ENCODE assay signal across 17 cellular contexts in genomic region chr12:111653596-111653995, GRCh38. TPM values are rescaled to one million over a fixed set of nuclear protein-coding genes. Genes with fewer than 3 reads are reported as not detected.
DNase-seq lines count a peak whose midpoint lies in the region; ATAC-seq lines count a peak whose summit lies in the region.
"Had no signal": no experiment of that assay in that cellular context is flagged by ENCODE, and none has a peak within 500 bp of the region (broad histone marks: within the 10 kb centered on the region; RNA-seq: fewer than 3 reads in every experiment).

No MANE protein-coding gene starts in this region.

- H3K4me1 Mint-ChIP-seq in stimulated activated effector memory CD8-positive, alpha-beta T cell treated with anti-CD3 and anti-CD28 coated beads, Interleukin-12 subunit alpha, Interleukin-12 subunit beta, amount 100 ng/mL, for 72 hours, result no peaks in the 10 kb centered on the region
- no peaks in the 10 kb centered on the region for H3K4me1 Mint-ChIP-seq in activated T-helper 17 cell treated with anti-CD3 and anti-CD28 coated beads, Interleukin-2, amount 50 U/mL, for 72 hours
- H3K4me1 Mint-ChIP-seq in activated naive CD8-positive, alpha-beta T cell treated with anti-CD3 and anti-CD28 coated beads, Interleukin-2, amount 50 U/mL, for 24 hours, result no peaks in the 10 kb centered on the region
- H3K4me1 Mint-ChIP-seq: CD14-positive monocyte had no signal

- H3K36me3 Mint-ChIP-seq in stimulated activated effector memory CD8-positive, alpha-beta T cell treated with anti-CD3 and anti-CD28 coated beads, Interleukin-12 subunit alpha, Interleukin-12 subunit beta, amount 100 ng/mL, for 72 hours, result peaks cover 100% of the 10 kb centered on the region
- peaks cover 85% of the 10 kb centered on the region for H3K36me3 Mint-ChIP-seq in activated T-helper 17 cell treated with anti-CD3 and anti-CD28 coated beads, Interleukin-2, amount 50 U/mL, for 72 hours (ENCODE audit: low read depth)
- H3K36me3 Mint-ChIP-seq in activated naive CD8-positive, alpha-beta T cell treated with anti-CD3 and anti-CD28 coated beads, Interleukin-2, amount 50 U/mL, for 24 hours (ENCODE audit: low read depth), result peaks cover 35% of the 10 kb centered on the region

- H3K27ac Mint-ChIP-seq in stimulated activated effector memory CD8-positive, alpha-beta T cell treated with anti-CD3 and anti-CD28 coated beads, Interleukin-12 subunit alpha, Interleukin-12 subunit beta, amount 100 ng/mL, for 72 hours, result peak overlapping the region; percentile 34
- no peak overlapping the region for H3K27ac Mint-ChIP-seq in activated T-helper 17 cell treated with anti-CD3 and anti-CD28 coated beads, Interleukin-2, amount 50 U/mL, for 72 hours
- no peak overlapping the region for H3K27ac Mint-ChIP-seq in activated naive CD8-positive, alpha-beta T cell treated with anti-CD3 and anti-CD28 coated beads, Interleukin-2, amount 50 U/mL, for 24 hours
- H3K27ac Mint-ChIP-seq: CD8-positive, alpha-beta T cell; HFFc6 had no signal

- no peak overlapping the region for H3K4me3 Mint-ChIP-seq in stimulated activated effector memory CD8-positive, alpha-beta T cell treated with anti-CD3 and anti-CD28 coated beads, Interleukin-12 subunit alpha, Interleukin-12 subunit beta, amount 100 ng/mL, for 72 hours
- H3K4me3 Mint-ChIP-seq in activated T-helper 17 cell treated with anti-CD3 and anti-CD28 coated beads, Interleukin-2, amount 50 U/mL, for 72 hours, result no peak overlapping the region
- no peak overlapping the region for H3K4me3 Mint-ChIP-seq in activated naive CD8-positive, alpha-beta T cell treated with anti-CD3 and anti-CD28 coated beads, Interleukin-2, amount 50 U/mL, for 24 hours
- H3K4me3 Mint-ChIP-seq: CD14-positive monocyte; CD8-positive, alpha-beta T cell; HFFc6 had no signal

- ATAC-seq in stimulated activated effector memory CD8-positive, alpha-beta T cell treated with anti-CD3 and anti-CD28 coated beads, Interleukin-12 subunit alpha, Interleukin-12 subunit beta, amount 100 ng/mL, for 72 hours, result no peak
- ATAC-seq in activated T-helper 17 cell treated with anti-CD3 and anti-CD28 coated beads, Interleukin-2, amount 50 U/mL, for 72 hours (replicated peaks), result no peak
- no peak for ATAC-seq in activated naive CD8-positive, alpha-beta T cell treated with anti-CD3 and anti-CD28 coated beads, Interleukin-2, amount 50 U/mL, for 24 hours
- ATAC-seq: CD8-positive, alpha-beta T cell had no signal

- H3K27me3 Mint-ChIP-seq in activated T-helper 17 cell treated with anti-CD3 and anti-CD28 coated beads, Interleukin-2, amount 50 U/mL, for 72 hours, result no peaks in the 10 kb centered on the region
- H3K27me3 Mint-ChIP-seq in activated naive CD8-positive, alpha-beta T cell treated with anti-CD3 and anti-CD28 coated beads, Interleukin-2, amount 50 U/mL, for 24 hours, result no peaks in the 10 kb centered on the region

- H3K9me3 Mint-ChIP-seq in stimulated activated effector memory CD8-positive, alpha-beta T cell treated with anti-CD3 and anti-CD28 coated beads, Interleukin-12 subunit alpha, Interleukin-12 subunit beta, amount 100 ng/mL, for 72 hours, result no peaks in the 10 kb centered on the region
- no peaks in the 10 kb centered on the region for H3K9me3 Mint-ChIP-seq in activated T-helper 17 cell treated with anti-CD3 and anti-CD28 coated beads, Interleukin-2, amount 50 U/mL, for 72 hours
- no peaks in the 10 kb centered on the region for H3K9me3 Mint-ChIP-seq in activated naive CD8-positive, alpha-beta T cell treated with anti-CD3 and anti-CD28 coated beads, Interleukin-2, amount 50 U/mL, for 24 hours
- H3K9me3 Mint-ChIP-seq: CD8-positive, alpha-beta T cell; HFFc6 had no signal

- H3K27ac ChIP-seq in caudate nucleus (ENCODE audit: low read depth, low read length), result peak overlapping the region; percentile 80
- H3K27ac ChIP-seq: A549, HL-60 had no signal

- DNase-seq in caudate nucleus (lab: John Stamatoyannopoulos, UW) (peak in 5 of 61 donors; percentile 1 to 22 (median 10)), medulla oblongata (ENCODE audit: extremely low spot score) (peak; percentile 52), amniotic stem cell (lab: John Stamatoyannopoulos, UW) (no peak), NCI-H510A treated with DMSO at 0.1 percent for 48 hours (lab: John Stamatoyannopoulos, UW) (no peak)
- DNase-seq in stimulated activated effector memory CD8-positive, alpha-beta T cell treated with anti-CD3 and anti-CD28 coated beads, Interleukin-12 subunit alpha, Interleukin-12 subunit beta, amount 100 ng/mL, for 72 hours (ENCODE audit: low spot score in 2 of 2), result no peak
- no peak for DNase-seq in activated naive CD8-positive, alpha-beta T cell treated with anti-CD3 and anti-CD28 coated beads, Interleukin-2, amount 50 U/mL, for 24 hours
- DNase-seq: CD8-positive, alpha-beta T cell; COR-L47; DMS153; DMS79 treated with DMSO at 0.1 percent for 48 hours; EL; HCEC 1CT; HFFc6 had no signal

RNA-seq across cellular contexts. Expression of gene BRAP, which starts 32.2 kb away (rescaled TPM):
- 10 to 100 TPM; 15.8 to 16.4 TPM for total RNA-seq in activated T-helper 17 cell treated with anti-CD3 and anti-CD28 coated beads, Interleukin-2, amount 50 U/mL, for 72 hours

RNA-seq across cellular contexts. Expression of gene ACAD10, which starts 32.3 kb away (rescaled TPM):
- total RNA-seq in activated T-helper 17 cell treated with anti-CD3 and anti-CD28 coated beads, Interleukin-2, amount 50 U/mL, for 72 hours, result 10 to 100 TPM; 28.7 to 40.2 TPM

RNA-seq across cellular contexts. Expression of gene ATXN2, which starts 54.5 kb away (rescaled TPM):
- total RNA-seq in activated T-helper 17 cell treated with anti-CD3 and anti-CD28 coated beads, Interleukin-2, amount 50 U/mL, for 72 hours, result 10 to 100 TPM; 40.4 to 54.7 TPM
